ENCODE assay signal across 8 cellular contexts in the genomic region with DNA sequence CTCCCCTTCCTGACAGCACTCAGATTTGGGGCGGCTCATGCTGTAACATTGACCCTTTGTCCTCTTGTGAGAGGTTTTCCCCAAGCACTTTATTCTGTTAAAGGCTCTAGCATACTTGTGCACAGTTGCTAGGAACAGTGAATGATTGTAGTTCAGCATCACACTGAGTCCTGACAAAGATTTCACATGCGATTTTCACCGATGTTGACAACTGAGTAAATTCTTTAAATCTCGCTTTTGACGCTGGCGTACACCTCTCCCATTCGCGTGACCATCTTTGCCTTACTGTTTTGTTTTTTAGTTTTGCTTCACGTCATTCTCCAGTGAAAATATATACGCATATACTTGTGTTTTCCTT. TPM values are rescaled to one million over a fixed set of nuclear protein-coding genes. Genes with fewer than 3 reads are reported as not detected.
DNase-seq lines count a peak whose midpoint lies in the region; ATAC-seq and TF ChIP-seq lines count a peak whose summit lies in the region.

No MANE protein-coding gene starts in this region.

- no peak for TF ChIP-seq CTCF in RWPE2 (IDR thresholded peaks at IDR 0.05; ENCODE audit: poor library complexity, severe bottlenecking)
- TF ChIP-seq CTCF in right atrium auricular region (IDR thresholded peaks at IDR 0.05) = no peak
- TF ChIP-seq CTCF in spleen (IDR thresholded peaks at IDR 0.05 in 8 of 11, conservative IDR thresholded peaks at IDR 0.05 in 3 of 11) = no peak

- H3K27ac ChIP-seq in RWPE2 (ENCODE audit: poor library complexity, severe bottlenecking) (peak overlapping the region; percentile 71), right atrium auricular region (peak overlapping the region; percentile 96 to 98), spleen (peak overlapping the region; percentile 95 to 99 (median 98))

- H3K9me3 ChIP-seq in RWPE2 (ENCODE audit: severe bottlenecking) (no peaks in the 10 kb centered on the region), right atrium auricular region (no peaks in the 10 kb centered on the region), spleen (no peaks in the 10 kb centered on the region)

- H3K27me3 ChIP-seq in RWPE2 (ENCODE audit: insufficient read depth, poor library complexity, severe bottlenecking) = no peaks in the 10 kb centered on the region
- H3K27me3 ChIP-seq in right atrium auricular region = no peaks in the 10 kb centered on the region
- no peaks in the 10 kb centered on the region for H3K27me3 ChIP-seq in spleen (replicated peaks in 1 of 7)

- peaks cover 17% of the 10 kb centered on the region for H3K4me1 ChIP-seq in RWPE2 (ENCODE audit: insufficient read depth, poor library complexity, severe bottlenecking)
- peaks cover 0 to 26% of the 10 kb centered on the region in 2 donors for H3K4me1 ChIP-seq in right atrium auricular region
- peaks cover 9 to 56% (median 26%) of the 10 kb centered on the region in 6 donors for H3K4me1 ChIP-seq in spleen

- ATAC-seq in GM21529 (IDR thresholded peaks at IDR 0.05; ENCODE audit: unreplicated experiment) (peak; percentile 2), RWPE2 (ENCODE audit: low read depth) (no peak)

- H3K4me3 ChIP-seq in RWPE2 (ENCODE audit: severe bottlenecking) (peak overlapping the region; percentile 68), right atrium auricular region (peak overlapping the region; percentile 78 to 90), spleen (peak overlapping the region; percentile 57 to 87 (median 70))

- DNase-seq in RWPE2 (ENCODE audit: low spot score) = no peak
- no peak for DNase-seq in right atrium auricular region (ENCODE audit: low spot score)
- DNase-seq in spleen = no peak
- DNase-seq in NCI-H2029 (lab: John Stamatoyannopoulos, UW) = no peak
- no peak for DNase-seq in D341Med (ENCODE audit: low spot score)
- DNase-seq in NCI-H82 treated with DMSO at 0.1 percent for 48 hours (lab: John Stamatoyannopoulos, UW; ENCODE audit: unreplicated experiment) = no peak
- DNase-seq in DMS79 (lab: John Stamatoyannopoulos, UW) = no peak

- intact Hi-C loops in spleen (cut with DNase I; ENCODE audit: low total_unique reads) = loop anchor here (5.0 kb wide), 1 partner anchor 52 kb away; no protein-coding TSS in a partner anchor

- 2 to 7% (median 5%) methylated on average over 10 of the region's 10 CpGs for WGBS in spleen, 5 donors

- no peak for TF ChIP-seq POLR2A in spleen (IDR thresholded peaks at IDR 0.05)

- H3K36me3 ChIP-seq in RWPE2 (ENCODE audit: low read depth) (peaks cover 11% of the 10 kb centered on the region), right atrium auricular region (peaks cover 4% of the 10 kb centered on the region), spleen (peaks cover 0 to 7% (median 2%) of the 10 kb centered on the region in 6 donors)

RNA-seq across cellular contexts. Expression of a gene that starts 0.8 kb away (rescaled TPM):
- 10 to 100 TPM; 44.9 to 53.4 TPM for total RNA-seq in right atrium auricular region
- 10 to 100 TPM in 6 of 7 donors, 1 to 10 TPM in 1; 9.8 to 21.2 (median 13.8) TPM for total RNA-seq in spleen
- polyA plus RNA-seq in spleen = 1 to 10 TPM; 5.3 to 7.0 (median 6.5) TPM

RNA-seq across cellular contexts. Expression of a gene that starts 13.9 kb away (rescaled TPM):
- total RNA-seq in right atrium auricular region (1 to 10 TPM in 1 of 2 donors, under 1 TPM in 1; 0.15 to 1.3 TPM), spleen (1 to 10 TPM in 6 of 7 donors, under 1 TPM in 1; 0.32 to 5.7 (median 1.6) TPM)
- under 1 TPM; 0.35 to 0.67 (median 0.57) TPM for polyA plus RNA-seq in spleen

RNA-seq across cellular contexts. Expression of a gene that starts 18.1 kb away (rescaled TPM):
- total RNA-seq in right atrium auricular region (1 to 10 TPM; 3.9 to 4.1 TPM), spleen (10 to 100 TPM in 2 of 7 donors, 1 to 10 TPM in 5; 4.5 to 11.6 (median 7.8) TPM)
- 1 to 10 TPM; 6.1 to 6.4 (median 6.2) TPM for polyA plus RNA-seq in spleen
